In the genomic region with DNA sequence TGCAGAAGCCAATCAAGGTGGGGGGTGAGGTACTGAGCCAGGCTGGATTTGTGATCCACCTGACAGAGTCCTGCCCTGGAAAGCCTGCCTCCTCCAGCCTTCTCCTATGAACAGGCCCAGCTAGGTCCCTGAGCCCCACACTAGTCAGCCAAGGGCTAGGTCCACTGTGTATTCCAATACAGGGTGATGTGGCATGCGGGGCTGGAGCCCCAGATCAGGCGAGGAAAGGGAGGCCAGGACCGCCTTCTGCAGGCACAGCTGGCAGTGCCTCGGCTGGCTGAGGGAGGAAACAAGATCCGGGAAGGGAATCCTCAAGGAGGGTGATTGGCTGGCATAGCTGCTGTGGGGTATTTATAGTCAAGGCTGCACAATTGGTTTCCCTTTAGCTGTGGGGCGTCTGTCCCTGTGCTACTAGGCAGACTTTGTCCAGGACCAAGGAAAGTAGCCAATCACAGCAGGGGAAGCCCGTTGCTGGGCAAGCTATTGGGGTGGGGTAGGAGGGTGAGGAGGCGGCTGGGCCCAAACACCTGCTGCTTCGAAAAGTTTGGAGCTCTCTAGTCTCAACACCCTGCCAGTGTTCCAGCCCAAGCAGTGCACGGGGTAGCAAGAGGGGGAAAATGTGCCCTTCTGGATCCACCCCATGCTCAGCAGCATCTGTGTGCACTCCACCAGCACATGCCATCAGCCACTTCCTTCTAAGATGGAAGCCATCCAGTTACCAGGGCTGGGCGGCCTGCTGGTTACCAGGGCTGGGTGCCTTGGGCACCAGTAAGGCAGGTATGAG, we compare ENCODE assay signal across 1 cellular context.
TF ChIP-seq lines count a peak whose summit lies in the region.

No MANE protein-coding gene starts in this region.

TF ChIP-seq in GM23338, 12 proteins besides CTCF, POLR2A, EP300 and RAD21 (continued from another document):
- TF ChIP-seq, protein P1, sequence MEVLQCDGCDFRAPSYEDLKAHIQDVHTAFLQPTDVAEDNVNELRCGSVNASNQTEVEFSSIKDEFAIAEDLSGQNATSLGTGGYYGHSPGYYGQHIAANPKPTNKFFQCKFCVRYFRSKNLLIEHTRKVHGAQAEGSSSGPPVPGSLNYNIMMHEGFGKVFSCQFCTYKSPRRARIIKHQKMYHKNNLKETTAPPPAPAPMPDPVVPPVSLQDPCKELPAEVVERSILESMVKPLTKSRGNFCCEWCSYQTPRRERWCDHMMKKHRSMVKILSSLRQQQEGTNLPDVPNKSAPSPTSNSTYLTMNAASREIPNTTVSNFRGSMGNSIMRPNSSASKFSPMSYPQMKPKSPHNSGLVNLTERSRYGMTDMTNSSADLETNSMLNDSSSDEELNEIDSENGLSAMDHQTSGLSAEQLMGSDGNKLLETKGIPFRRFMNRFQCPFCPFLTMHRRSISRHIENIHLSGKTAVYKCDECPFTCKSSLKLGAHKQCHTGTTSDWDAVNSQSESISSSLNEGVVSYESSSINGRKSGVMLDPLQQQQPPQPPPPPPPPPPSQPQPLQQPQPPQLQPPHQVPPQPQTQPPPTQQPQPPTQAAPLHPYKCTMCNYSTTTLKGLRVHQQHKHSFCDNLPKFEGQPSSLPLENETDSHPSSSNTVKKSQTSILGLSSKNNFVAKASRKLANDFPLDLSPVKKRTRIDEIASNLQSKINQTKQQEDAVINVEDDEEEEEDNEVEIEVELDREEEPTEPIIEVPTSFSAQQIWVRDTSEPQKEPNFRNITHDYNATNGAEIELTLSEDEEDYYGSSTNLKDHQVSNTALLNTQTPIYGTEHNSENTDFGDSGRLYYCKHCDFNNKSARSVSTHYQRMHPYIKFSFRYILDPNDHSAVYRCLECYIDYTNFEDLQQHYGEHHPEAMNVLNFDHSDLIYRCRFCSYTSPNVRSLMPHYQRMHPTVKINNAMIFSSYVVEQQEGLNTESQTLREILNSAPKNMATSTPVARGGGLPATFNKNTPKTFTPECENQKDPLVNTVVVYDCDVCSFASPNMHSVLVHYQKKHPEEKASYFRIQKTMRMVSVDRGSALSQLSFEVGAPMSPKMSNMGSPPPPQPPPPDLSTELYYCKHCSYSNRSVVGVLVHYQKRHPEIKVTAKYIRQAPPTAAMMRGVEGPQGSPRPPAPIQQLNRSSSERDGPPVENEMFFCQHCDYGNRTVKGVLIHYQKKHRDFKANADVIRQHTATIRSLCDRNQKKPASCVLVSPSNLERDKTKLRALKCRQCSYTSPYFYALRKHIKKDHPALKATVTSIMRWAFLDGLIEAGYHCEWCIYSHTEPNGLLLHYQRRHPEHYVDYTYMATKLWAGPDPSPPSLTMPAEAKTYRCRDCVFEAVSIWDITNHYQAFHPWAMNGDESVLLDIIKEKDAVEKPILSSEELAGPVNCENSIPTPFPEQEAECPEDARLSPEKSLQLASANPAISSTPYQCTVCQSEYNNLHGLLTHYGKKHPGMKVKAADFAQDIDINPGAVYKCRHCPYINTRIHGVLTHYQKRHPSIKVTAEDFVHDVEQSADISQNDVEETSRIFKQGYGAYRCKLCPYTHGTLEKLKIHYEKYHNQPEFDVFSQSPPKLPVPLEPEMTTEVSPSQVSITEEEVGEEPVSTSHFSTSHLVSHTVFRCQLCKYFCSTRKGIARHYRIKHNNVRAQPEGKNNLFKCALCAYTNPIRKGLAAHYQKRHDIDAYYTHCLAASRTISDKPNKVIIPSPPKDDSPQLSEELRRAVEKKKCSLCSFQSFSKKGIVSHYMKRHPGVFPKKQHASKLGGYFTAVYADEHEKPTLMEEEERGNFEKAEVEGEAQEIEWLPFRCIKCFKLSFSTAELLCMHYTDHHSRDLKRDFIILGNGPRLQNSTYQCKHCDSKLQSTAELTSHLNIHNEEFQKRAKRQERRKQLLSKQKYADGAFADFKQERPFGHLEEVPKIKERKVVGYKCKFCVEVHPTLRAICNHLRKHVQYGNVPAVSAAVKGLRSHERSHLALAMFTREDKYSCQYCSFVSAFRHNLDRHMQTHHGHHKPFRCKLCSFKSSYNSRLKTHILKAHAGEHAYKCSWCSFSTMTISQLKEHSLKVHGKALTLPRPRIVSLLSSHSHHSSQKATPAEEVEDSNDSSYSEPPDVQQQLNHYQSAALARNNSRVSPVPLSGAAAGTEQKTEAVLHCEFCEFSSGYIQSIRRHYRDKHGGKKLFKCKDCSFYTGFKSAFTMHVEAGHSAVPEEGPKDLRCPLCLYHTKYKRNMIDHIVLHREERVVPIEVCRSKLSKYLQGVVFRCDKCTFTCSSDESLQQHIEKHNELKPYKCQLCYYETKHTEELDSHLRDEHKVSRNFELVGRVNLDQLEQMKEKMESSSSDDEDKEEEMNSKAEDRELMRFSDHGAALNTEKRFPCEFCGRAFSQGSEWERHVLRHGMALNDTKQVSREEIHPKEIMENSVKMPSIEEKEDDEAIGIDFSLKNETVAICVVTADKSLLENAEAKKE (CRISPR knock-in tag; IDR thresholded peaks at IDR 0.05) = no peak
- TF ChIP-seq ZNF114 (CRISPR knock-in tag; IDR thresholded peaks at IDR 0.05) (no peak), NANOG (IDR thresholded peaks at IDR 0.05; ENCODE audit: borderline replicate concordance) (no peak), POLR2AphosphoS5 (IDR thresholded peaks at IDR 0.05; ENCODE audit: low read depth) (no peak), JUNB (IDR thresholded peaks at IDR 0.05; ENCODE audit: unreplicated experiment) (no peak)
- TF ChIP-seq, protein P2, sequence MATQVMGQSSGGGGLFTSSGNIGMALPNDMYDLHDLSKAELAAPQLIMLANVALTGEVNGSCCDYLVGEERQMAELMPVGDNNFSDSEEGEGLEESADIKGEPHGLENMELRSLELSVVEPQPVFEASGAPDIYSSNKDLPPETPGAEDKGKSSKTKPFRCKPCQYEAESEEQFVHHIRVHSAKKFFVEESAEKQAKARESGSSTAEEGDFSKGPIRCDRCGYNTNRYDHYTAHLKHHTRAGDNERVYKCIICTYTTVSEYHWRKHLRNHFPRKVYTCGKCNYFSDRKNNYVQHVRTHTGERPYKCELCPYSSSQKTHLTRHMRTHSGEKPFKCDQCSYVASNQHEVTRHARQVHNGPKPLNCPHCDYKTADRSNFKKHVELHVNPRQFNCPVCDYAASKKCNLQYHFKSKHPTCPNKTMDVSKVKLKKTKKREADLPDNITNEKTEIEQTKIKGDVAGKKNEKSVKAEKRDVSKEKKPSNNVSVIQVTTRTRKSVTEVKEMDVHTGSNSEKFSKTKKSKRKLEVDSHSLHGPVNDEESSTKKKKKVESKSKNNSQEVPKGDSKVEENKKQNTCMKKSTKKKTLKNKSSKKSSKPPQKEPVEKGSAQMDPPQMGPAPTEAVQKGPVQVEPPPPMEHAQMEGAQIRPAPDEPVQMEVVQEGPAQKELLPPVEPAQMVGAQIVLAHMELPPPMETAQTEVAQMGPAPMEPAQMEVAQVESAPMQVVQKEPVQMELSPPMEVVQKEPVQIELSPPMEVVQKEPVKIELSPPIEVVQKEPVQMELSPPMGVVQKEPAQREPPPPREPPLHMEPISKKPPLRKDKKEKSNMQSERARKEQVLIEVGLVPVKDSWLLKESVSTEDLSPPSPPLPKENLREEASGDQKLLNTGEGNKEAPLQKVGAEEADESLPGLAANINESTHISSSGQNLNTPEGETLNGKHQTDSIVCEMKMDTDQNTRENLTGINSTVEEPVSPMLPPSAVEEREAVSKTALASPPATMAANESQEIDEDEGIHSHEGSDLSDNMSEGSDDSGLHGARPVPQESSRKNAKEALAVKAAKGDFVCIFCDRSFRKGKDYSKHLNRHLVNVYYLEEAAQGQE (IDR thresholded peaks at IDR 0.05; ENCODE audit: unreplicated experiment) = no peak
